In the genomic region with DNA sequence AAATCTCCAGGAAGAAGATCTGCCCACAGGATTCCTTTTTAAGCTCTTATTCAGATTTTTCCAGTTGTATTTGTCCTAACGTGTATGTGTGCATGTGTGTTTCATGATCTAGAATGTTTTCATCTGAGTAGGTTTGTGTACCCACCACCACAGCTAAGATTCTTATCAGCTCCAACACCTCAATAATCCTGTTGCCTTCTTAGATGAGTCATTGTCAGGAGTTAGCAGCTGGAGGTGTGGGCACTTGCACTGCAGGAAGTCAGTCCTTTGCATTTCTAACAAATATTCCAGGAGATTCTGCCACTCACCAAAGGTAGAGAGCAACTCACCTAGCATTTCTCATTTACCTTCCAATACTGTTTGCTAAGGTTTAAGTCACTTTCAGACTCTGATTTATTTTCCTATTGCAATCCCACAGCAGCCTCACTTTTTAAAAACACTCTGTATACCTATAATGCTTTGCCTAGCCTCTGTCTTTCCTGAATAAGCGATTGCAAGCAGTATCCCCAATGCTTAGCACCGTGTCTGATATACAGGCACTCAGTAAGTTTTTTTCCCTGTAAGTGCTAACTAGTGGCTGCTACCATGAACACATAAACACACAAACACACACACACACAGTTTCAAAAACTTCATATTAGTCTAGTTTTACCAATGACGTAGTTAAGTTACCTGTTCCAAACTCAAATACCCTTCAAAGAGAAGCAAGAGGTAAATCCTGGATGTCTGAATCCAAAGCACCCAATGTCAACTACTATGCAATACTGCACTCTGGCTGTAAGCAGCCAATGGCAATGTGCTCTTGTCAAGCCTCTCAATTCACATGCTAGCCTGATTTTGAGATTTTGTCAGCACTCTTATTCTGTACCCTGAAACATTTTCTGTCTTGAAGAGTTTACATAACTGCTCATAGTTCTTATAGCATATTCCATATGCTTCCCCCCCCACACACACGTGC, we compare ENCODE assay signal across 16 cellular contexts.
DNase-seq lines count a peak whose midpoint lies in the region; ATAC-seq and TF ChIP-seq lines count a peak whose summit lies in the region.
"Had no signal": no experiment of that assay in that cellular context is flagged by ENCODE, and none has a peak within 500 bp of the region (broad histone marks: within the 10 kb centered on the region; RNA-seq: fewer than 3 reads in every experiment).

No MANE protein-coding gene starts in this region.

- no peak overlapping the region for H3K4me3 Mint-ChIP-seq in Calu3 (ENCODE audit: low read depth, unreplicated experiment)
- H3K4me3 Mint-ChIP-seq: activated T-cell treated with anti-CD3 and anti-CD28 coated beads, Interleukin-2, amount 50 U/mL, for 72 hours had no signal

- no peaks in the 10 kb centered on the region for H3K9me2 ChIP-seq in OCI-LY7 (ENCODE audit: insufficient read depth, low read length)

- 39% methylated on average over 3 of the region's 5 CpGs for WGBS in HUES64

- intact Hi-C loops in Calu3 (cut with micrococcal nuclease; ENCODE audit: unreplicated experiment), result loop anchor here (5.0 to 10.0 kb wide), 3 partner anchors 241 to 503 kb away; no protein-coding TSS in a partner anchor
- intact Hi-C loops in OCI-LY7 (cut with micrococcal nuclease; ENCODE audit: unreplicated experiment), result no loop called here

- BruUV-seq in Calu3 (replicated peaks; lab: Mats Ljungman, UMichigan) (no TSS peak), OCI-LY7 (replicated peaks; lab: Mats Ljungman, UMichigan) (no TSS peak)

- no peak overlapping the region for H2AFZ ChIP-seq in OCI-LY7 (ENCODE audit: low read length)

- no peaks in the 10 kb centered on the region for H3K27me3 ChIP-seq in HUES64 (ENCODE audit: insufficient read depth, low read length)
- H3K27me3 ChIP-seq: BE2C, pancreas had no signal

- no peak for TF ChIP-seq CTCF in Calu3 (IDR thresholded peaks at IDR 0.05; ENCODE audit: unreplicated experiment)
- no peak for TF ChIP-seq CTCF in OCI-LY7 (conservative IDR thresholded peaks at IDR 0.05; ENCODE audit: low read length)

- POLR2A ChIA-PET in OCI-LY7 (lab: Charles Lee), result no interaction called here

- H3K9me3 ChIP-seq in HUES64 (ENCODE audit: insufficient read depth, low read depth, low read length), result no peaks in the 10 kb centered on the region
- H3K9me3 ChIP-seq in OCI-LY7 (ENCODE audit: low read length), result no peaks in the 10 kb centered on the region; the same call in 1 of the 2 replicates
- H3K9me3 ChIP-seq: BE2C, pancreas had no signal

- no peak overlapping the region for H3K4me3 ChIP-seq in HUES64 (ENCODE audit: low read length)
- no peak overlapping the region for H3K4me3 ChIP-seq in OCI-LY7 (ENCODE audit: low read depth, low read length, poor library complexity, severe bottlenecking)
- H3K4me3 ChIP-seq: pancreas had no signal

- H3K36me3 ChIP-seq in HUES64 (ENCODE audit: insufficient read depth, low read length), result no peaks in the 10 kb centered on the region
- H3K36me3 ChIP-seq in OCI-LY7 (ENCODE audit: insufficient read depth, low read length), result no peaks in the 10 kb centered on the region
- H3K36me3 ChIP-seq: BE2C, pancreas had no signal

- peaks cover 29% of the 10 kb centered on the region for H3K4me1 Mint-ChIP-seq in Calu3 (ENCODE audit: low read depth, unreplicated experiment)

- H3K4me1 ChIP-seq in HUES64 (ENCODE audit: insufficient read depth, low read length) (peaks cover 36% of the 10 kb centered on the region), OCI-LY7 (ENCODE audit: insufficient read depth, low read length, poor library complexity, severe bottlenecking) (no peaks in the 10 kb centered on the region)
- H3K4me1 ChIP-seq: BE2C, pancreas had no signal

- CTCF ChIA-PET in Calu3 (lab: Charles Lee), result no interaction called here
- CTCF ChIA-PET in OCI-LY7 (lab: Charles Lee; ENCODE audit: unreplicated experiment), result no interaction called here

- peaks cover 9% of the 10 kb centered on the region for H3K9me3 Mint-ChIP-seq in Calu3 (ENCODE audit: low read depth, unreplicated experiment)

- peak overlapping the region; percentile 76 for H3K27ac Mint-ChIP-seq in Calu3 (ENCODE audit: unreplicated experiment)
- H3K27ac Mint-ChIP-seq: activated T-cell treated with anti-CD3 and anti-CD28 coated beads, Interleukin-2, amount 50 U/mL, for 72 hours had no signal

- H3K79me2 ChIP-seq in OCI-LY7 (ENCODE audit: insufficient read depth, low read depth, low read length), result no peaks in the 10 kb centered on the region

- no peaks in the 10 kb centered on the region for H3K36me3 Mint-ChIP-seq in Calu3 (ENCODE audit: insufficient read depth, unreplicated experiment)

- H3K27me3 Mint-ChIP-seq in Calu3 (ENCODE audit: unreplicated experiment), result no peaks in the 10 kb centered on the region

- H3K9ac ChIP-seq in HUES64 (ENCODE audit: low read depth, low read length), result peak overlapping the region; percentile 6; the same call in 1 of the 2 replicates

- H3K4me2 ChIP-seq in OCI-LY7 (ENCODE audit: low read length), result no peak overlapping the region

- no peaks in the 10 kb centered on the region for H4K20me1 ChIP-seq in OCI-LY7 (ENCODE audit: insufficient read depth, low read length)

- ATAC-seq in HG03108 (IDR thresholded peaks at IDR 0.05; ENCODE audit: unreplicated experiment), result no peak
- ATAC-seq: activated T-cell treated with anti-CD3 and anti-CD28 coated beads, Interleukin-2, amount 50 U/mL, for 72 hours had no signal

- DNase-seq in Calu3 (peak; percentile 26), dermis blood vessel endothelial cell (peak; percentile 44), kidney glomerular epithelial cell (lab: John Stamatoyannopoulos, UW) (peak; percentile 33), UCSD-AML1 (lab: John Stamatoyannopoulos, UW; ENCODE audit: unreplicated experiment) (no peak), OCI-LY7 (ENCODE audit: low spot score) (no peak)
- DNase-seq in central memory CD4-positive, alpha-beta T cell, result no peak
- DNase-seq: activated CD4-positive, alpha-beta T cell treated with anti-CD3 and anti-CD28 coated beads, Interleukin-2, amount 50 U/mL, for 4 hours; activated T-cell treated with anti-CD3 and anti-CD28 coated beads, Interleukin-2, amount 50 U/mL, for 72 hours; BE2C; DMS79; HCEC 1CT; NCI-H187 treated with DMSO at 0.1 percent for 48 hours; pancreas; T-helper 9 cell had no signal

- peak overlapping the region; percentile 72 for H3K27ac ChIP-seq in HUES64 (ENCODE audit: low read depth, low read length)
- H3K27ac ChIP-seq in OCI-LY7 (ENCODE audit: low read depth, low read length, poor library complexity, severe bottlenecking), result no peak overlapping the region
- H3K27ac ChIP-seq: pancreas had no signal

Comparison
In these comparisons a context has a peak if more than half of its experiments do, and no peak if none do; other contexts are left out.
1. DNase-seq: peak in Calu3 (single experiment), dermis blood vessel endothelial cell (single experiment) and kidney glomerular epithelial cell (single experiment); none in UCSD-AML1 (single experiment), OCI-LY7 (single experiment) and central memory CD4-positive, alpha-beta T cell (single experiment).